In the genomic region with DNA sequence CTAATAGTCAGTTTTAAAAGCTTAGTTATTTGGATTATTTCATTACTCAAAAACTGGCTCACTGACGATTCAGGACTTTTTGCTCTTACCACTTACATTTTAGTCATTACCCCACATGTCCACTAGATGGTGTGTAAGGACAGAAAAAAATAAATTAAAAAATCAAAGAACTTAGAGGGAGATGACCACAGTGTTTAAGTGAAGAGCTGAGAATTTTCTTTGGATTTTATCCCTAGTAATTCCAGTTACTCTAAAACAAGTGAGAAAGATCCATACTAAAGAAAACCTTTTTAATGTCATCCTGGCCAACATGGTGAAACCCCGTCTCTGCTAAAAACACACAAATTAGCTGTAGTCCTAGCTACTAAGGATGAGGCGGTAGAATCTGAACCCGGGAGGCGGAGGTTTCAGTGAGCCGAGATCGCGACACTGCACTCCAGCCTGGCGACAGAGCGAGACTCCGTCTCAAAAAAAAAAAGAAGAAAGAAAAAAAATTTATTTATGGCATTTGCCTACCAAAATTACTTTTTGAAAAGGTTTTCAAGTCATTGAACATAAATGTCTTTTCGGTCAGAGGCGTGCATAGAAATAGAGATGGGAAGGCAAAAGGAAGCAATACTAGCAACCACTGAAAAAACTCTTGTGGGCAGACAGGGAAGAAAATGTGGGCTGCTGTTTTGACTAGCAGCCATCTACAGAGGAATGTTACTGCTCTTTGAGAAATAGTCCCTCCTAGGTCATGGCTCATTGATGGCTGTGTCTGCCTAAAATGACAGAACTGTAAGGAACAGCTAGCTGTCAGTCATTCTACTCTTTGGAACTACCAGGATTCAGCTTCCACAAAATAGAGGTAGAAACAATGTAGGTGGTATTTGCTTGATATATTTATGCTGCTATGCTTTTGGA, we compare ENCODE assay signal across 9 cellular contexts. TPM values are rescaled to one million over a fixed set of nuclear protein-coding genes. Genes with fewer than 3 reads are reported as not detected.
A peak's percentile ranks its signal among the peaks of the same experiment; 100 is the strongest.
DNase-seq lines count a peak whose midpoint lies in the region; ATAC-seq, FAIRE-seq and TF ChIP-seq lines count a peak whose summit lies in the region.
"Had no signal": no experiment of that assay in that cellular context is flagged by ENCODE, and none has a peak within 500 bp of the region (broad histone marks: within the 10 kb centered on the region; RNA-seq: fewer than 3 reads in every experiment).

No MANE protein-coding gene starts in this region.

- POLR2A ChIA-PET in HepG2 (lab: Yijun Ruan, JAX), result no interaction called here

- H4K20me1 ChIP-seq in OCI-LY1 (ENCODE audit: insufficient read depth, low read length), result no peaks in the 10 kb centered on the region
- H4K20me1 ChIP-seq in HepG2 (ENCODE audit: insufficient read depth, low read length), result no peaks in the 10 kb centered on the region

- TF ChIP-seq RAD21 in HepG2 (CRISPR knock-in tag; IDR thresholded peaks at IDR 0.05), result peak; percentile 18; the same call in 1 of the 2 replicates

- CTCF ChIA-PET in HepG2 (lab: Yijun Ruan, JAX; ENCODE audit: low intra/inter-chr PET ratio, low total read pairs), result interaction anchor here (3.4 kb wide), 1 partner anchor 104 kb away, joined by 27 read pairs; no protein-coding TSS in a partner anchor

- DNase-seq in NCI-H2171 treated with DMSO at 0.1 percent for 48 hours (lab: John Stamatoyannopoulos, UW) (peak; percentile 8), NCI-H2171 (lab: John Stamatoyannopoulos, UW) (no peak), HepG2 (ENCODE audit: low spot score) (peak; percentile 56), uterus (no peak)
- DNase-seq: left cardiac atrium had no signal

- H3K9me3 ChIP-seq in OCI-LY1 (ENCODE audit: low read length), result no peaks in the 10 kb centered on the region
- 0 out of 2 replicates have a peak, but pooled peaks cover 10% of the 10 kb centered on the region for H3K9me3 ChIP-seq in HepG2 (ENCODE audit: low read length)
- no peaks in the 10 kb centered on the region for H3K9me3 ChIP-seq in uterus

- no peaks in the 10 kb centered on the region for H3K27me3 ChIP-seq in OCI-LY1 (ENCODE audit: insufficient read depth, low read length)
- no peaks in the 10 kb centered on the region; a peak in 1 of 5 replicates for H3K27me3 ChIP-seq in HepG2 (ENCODE audit: control insufficient read depth in 1 of 2, insufficient read depth in 2 of 2, low read length in 2 of 2)
- no peaks in the 10 kb centered on the region for H3K27me3 ChIP-seq in uterus

- in situ Hi-C loops in HepG2 (cut with HindIII; ENCODE audit: extremely low pct_ligation_motif_present, low pct_unique_long_range_greater_than_20kb), result no loop called here

- H3K9ac ChIP-seq in OCI-LY1 (ENCODE audit: low read length), result no peak overlapping the region
- H3K9ac ChIP-seq in HepG2 (ENCODE audit: insufficient read depth, low read depth, low read length), result no peak overlapping the region

- ATAC-seq in GM19043 (IDR thresholded peaks at IDR 0.05; ENCODE audit: low read depth, unreplicated experiment) (peak; percentile 61), HG03139 (IDR thresholded peaks at IDR 0.05; ENCODE audit: unreplicated experiment) (peak; percentile 70), HepG2 (0 out of 3 replicates have a peak, but pooled peaks have one; percentile 41)

- no peaks in the 10 kb centered on the region for H3K4me1 ChIP-seq in OCI-LY1 (ENCODE audit: insufficient read depth, low read length, severe bottlenecking)
- peaks cover 8% of the 10 kb centered on the region; the same call in 1 of the 2 replicates for H3K4me1 ChIP-seq in HepG2 (ENCODE audit: insufficient read depth, low read length)
- H3K4me1 ChIP-seq in uterus, result no peaks in the 10 kb centered on the region

- 73% methylated on average over 13 of the region's 13 CpGs for WGBS in HepG2 (ENCODE audit: low lambda C conversion rate)

- H3K79me2 ChIP-seq in OCI-LY1 (ENCODE audit: insufficient read depth, low read length) (no peaks in the 10 kb centered on the region), HepG2 (ENCODE audit: insufficient read depth, low read length) (no peaks in the 10 kb centered on the region)

- no peaks in the 10 kb centered on the region for H3K36me3 ChIP-seq in OCI-LY1 (ENCODE audit: insufficient read depth, low read length)
- H3K36me3 ChIP-seq in HepG2 (replicated peaks in 1 of 2; ENCODE audit: control insufficient read depth in 1 of 2, insufficient read depth in 2 of 2, low read length in 2 of 2), result no peaks in the 10 kb centered on the region
- H3K36me3 ChIP-seq in uterus, result no peaks in the 10 kb centered on the region

- H3K27ac ChIP-seq in OCI-LY1 (ENCODE audit: low read depth, low read length, poor library complexity, severe bottlenecking), result no peak overlapping the region
- H3K27ac ChIP-seq in HepG2 (ENCODE audit: extremely low read length, insufficient read depth, low read length), result no peak overlapping the region
- no peak overlapping the region for H3K27ac ChIP-seq in uterus

- H2AFZ ChIP-seq in OCI-LY1 (ENCODE audit: low read length), result no peak overlapping the region
- no peak overlapping the region for H2AFZ ChIP-seq in HepG2 (ENCODE audit: low read length)

- FAIRE-seq in colon (lab: Jason Lieb, UNC) (peak; percentile 62), HepG2 (lab: Jason Lieb, UNC) (peak; percentile 69)

- TF ChIP-seq CTCF in OCI-LY1 (IDR thresholded peaks at IDR 0.05; ENCODE audit: low read length) (peak; percentile 67), HepG2 (CRISPR knock-in tag; IDR thresholded peaks at IDR 0.05) (peak; percentile 62), uterus (IDR thresholded peaks at IDR 0.05) (peak; percentile 71 to 74 (median 72))

- intact Hi-C loops in HepG2 (cut with micrococcal nuclease; ENCODE audit: unreplicated experiment) (loop anchor here (1.0 to 5.0 kb wide), 3 partner anchors 104 to 1345 kb away; no protein-coding TSS in a partner anchor), uterus (cut with DNase I; ENCODE audit: low total_unique reads) (no loop called here)

- TF ChIP-seq EP300 in HepG2 (IDR thresholded peaks at IDR 0.05; ENCODE audit: low read depth in 2 of 2, low read length in 2 of 2), result no peak
- no peak for TF ChIP-seq EP300 in HepG2 (CRISPR knock-in tag; IDR thresholded peaks at IDR 0.05; ENCODE audit: borderline replicate concordance)

- H3K4me2 ChIP-seq in OCI-LY1 (ENCODE audit: low read length) (no peak overlapping the region), HepG2 (ENCODE audit: low read depth, low read length) (no peak overlapping the region)

- no TSS peak for BruUV-seq in HepG2 (replicated peaks; lab: Mats Ljungman, UMichigan)

- no peaks in the 10 kb centered on the region for H3F3A ChIP-seq in OCI-LY1 (ENCODE audit: insufficient read depth, low read length)

- H3K9me2 ChIP-seq in OCI-LY1 (ENCODE audit: low read depth, low read length), result no peaks in the 10 kb centered on the region

- no peak for TF ChIP-seq POLR2A in HepG2 (IDR thresholded peaks at IDR 0.05; ENCODE audit: insufficient read depth in 1 of 2, low read depth in 2 of 2, low read length in 2 of 2)
- TF ChIP-seq POLR2A in uterus (IDR thresholded peaks at IDR 0.05), result no peak

- no peak overlapping the region for H3K4me3 ChIP-seq in OCI-LY1 (ENCODE audit: low read depth, low read length, poor library complexity, severe bottlenecking)
- no peak overlapping the region for H3K4me3 ChIP-seq in HepG2 (replicated peaks in 1 of 3; ENCODE audit: insufficient read depth in 1 of 3, low read depth in 2 of 3, low read length in 3 of 3)
- H3K4me3 ChIP-seq in uterus, result peak overlapping the region in 1 of 2 donors; percentile 15

TF ChIP-seq in HepG2, 621 proteins besides CTCF, POLR2A, EP300 and RAD21:
- no peak for TF ChIP-seq ZSCAN22 (CRISPR knock-in tag; IDR thresholded peaks at IDR 0.05)
- TF ChIP-seq ZNF564 (CRISPR knock-in tag; IDR thresholded peaks at IDR 0.05), result no peak
- peak; percentile 70 for TF ChIP-seq SMC3 (IDR thresholded peaks at IDR 0.05; ENCODE audit: low read length)
- peak; percentile 84 for TF ChIP-seq STAG1 (CRISPR knock-in tag; IDR thresholded peaks at IDR 0.05)
TF ChIP-seq in HepG2: peak in this region for 2.

RNA-seq across cellular contexts. Expression of a gene that starts 26.6 kb away (rescaled TPM):
- not detected in 2 replicates for total RNA-seq in HepG2 (2016; rRNA removed; fragmentation: Illumina TruSeq; extraction: Trizol)
- not detected in 2 replicates for total RNA-seq in HepG2 (2016; cell fraction: cytosol; rRNA removed; fragmentation: Illumina TruSeq; extraction: Trizol; ENCODE audit: low read depth)
- not detected in 2 replicates for total RNA-seq in HepG2 (2016; cell fraction: insoluble cytoplasmic fraction; rRNA removed; fragmentation: Illumina TruSeq; extraction: Trizol)
- not detected in 2 replicates for total RNA-seq in HepG2 (2016; cell fraction: membrane; rRNA removed; fragmentation: Illumina TruSeq; extraction: Trizol)
- total RNA-seq in HepG2 (2016; cell fraction: nucleus; rRNA removed; fragmentation: Illumina TruSeq; extraction: Trizol), result not detected in 2 replicates
- not detected in 2 replicates for polyA plus RNA-seq in HepG2 (2011; rRNA removed)
- not detected in 2 replicates for polyA plus RNA-seq in HepG2 (2011; cell fraction: cytosol; rRNA removed)
- polyA plus RNA-seq in HepG2 (2011; cell fraction: nucleus; rRNA removed), result not detected in 2 replicates
- polyA plus RNA-seq in HepG2 (2012), result not detected in 2 replicates
- polyA plus RNA-seq in HepG2 (2016; cell fraction: cytosol; fragmentation: Illumina TruSeq; extraction: Trizol; ENCODE audit: low read depth), result not detected in 2 replicates
- polyA plus RNA-seq in HepG2 (2016; cell fraction: insoluble cytoplasmic fraction; fragmentation: Illumina TruSeq; extraction: Trizol; ENCODE audit: low read depth), result not detected in 2 replicates
- not detected in 2 replicates for polyA plus RNA-seq in HepG2 (2016; cell fraction: membrane; fragmentation: Illumina TruSeq; extraction: Trizol; ENCODE audit: low read depth)
- not detected in 2 replicates for polyA plus RNA-seq in HepG2 (2016; cell fraction: nucleus; fragmentation: Illumina TruSeq; extraction: Trizol; ENCODE audit: insufficient read depth, low read depth)
- polyA minus RNA-seq in HepG2 (2011; rRNA and poly(A)+ RNA removed; ENCODE audit: low replicate concordance), result not detected in 2 replicates
- polyA minus RNA-seq in HepG2 (2011; cell fraction: cytosol; rRNA and poly(A)+ RNA removed), result not detected in 2 replicates
- polyA minus RNA-seq in HepG2 (2011; cell fraction: nucleus; rRNA and poly(A)+ RNA removed), result not detected in 2 replicates
- total RNA-seq in uterus, result under 1 TPM in 1 of 4 donors, not detected in 3; 0.21 TPM
- total RNA-seq: left cardiac atrium had no signal

Comparison
In these comparisons a context has a peak if more than half of its experiments do, and no peak if none do; other contexts are left out.
1. DNase-seq: peak in NCI-H2171 treated with DMSO at 0.1 percent for 48 hours (single experiment) and HepG2 (single experiment); none in NCI-H2171 (single experiment) and uterus (0 of 2).
2. Peak in every context shown above with its lines, with median percentiles within 50 percentile points of each other: ATAC-seq and CTCF ChIP-seq.